In genomic region chr3:71547254-71548198, GRCh38 we compare ENCODE assay signal across 13 cellular contexts. TPM values are rescaled to one million over a fixed set of nuclear protein-coding genes. Genes with fewer than 3 reads are reported as not detected.
DNase-seq lines count a peak whose midpoint lies in the region; ATAC-seq and TF ChIP-seq lines count a peak whose summit lies in the region.
"Had no signal": no experiment of that assay in that cellular context is flagged by ENCODE, and none has a peak within 500 bp of the region (broad histone marks: within the 10 kb centered on the region; RNA-seq: fewer than 3 reads in every experiment).

No MANE protein-coding gene starts in this region.

- H3K4me1 ChIP-seq in gastroesophageal sphincter: peaks cover 7 to 67% (median 10%) of the 10 kb centered on the region in 3 donors

- peak; percentile 93 for DNase-seq in GF-D8 (lab: John Stamatoyannopoulos, UW)
- peak; percentile 98 for DNase-seq in SIG-M5 treated with dmso at 0.1 percent for 504 hours (lab: John Stamatoyannopoulos, UW; ENCODE audit: unreplicated experiment)
- DNase-seq in renal cortical epithelial cell (ENCODE audit: low read depth): peak; percentile 71
- DNase-seq in cerebellar cortex (ENCODE audit: low spot score): no peak
- no peak for DNase-seq in stimulated activated CD4-positive, alpha-beta T cell treated with anti-CD3 and anti-CD28 coated beads, Interleukin-2, amount 100 ng/mL, for 24 hours
- no peak for DNase-seq in brain microvascular endothelial cell
- DNase-seq: activated CD4-positive, alpha-beta T cell treated with anti-CD3 and anti-CD28 coated beads, Interleukin-2, amount 10 ng/mL, durations not matched to agents 7 days and 5 days; esophagus squamous epithelium; NCI-H187 treated with DMSO at 0.1 percent for 48 hours; NK-92 treated with Interleukin-12 subunit alpha and Interleukin-12 subunit beta, amount 100 ng/mL, for 24 hours had no signal

- in situ Hi-C loops in brain microvascular endothelial cell (cut with HindIII; ENCODE audit: low pct_ligation_motif_present, low sequenced_read_pairs): no loop called here

- ATAC-seq in gastroesophageal sphincter (peak; percentile 62), GM21515 (IDR thresholded peaks at IDR 0.05; ENCODE audit: unreplicated experiment) (no peak)

- H3K4me3 ChIP-seq in gastroesophageal sphincter (no peak overlapping the region), brain microvascular endothelial cell (ENCODE audit: low read depth, low read length) (no peak overlapping the region)
- H3K4me3 ChIP-seq: cardiac muscle cell, esophagus squamous epithelium had no signal

- no peaks in the 10 kb centered on the region for H3K9me3 ChIP-seq in gastroesophageal sphincter
- H3K9me3 ChIP-seq: esophagus squamous epithelium had no signal

- TF ChIP-seq EP300 in gastroesophageal sphincter (IDR thresholded peaks at IDR 0.05): no peak

- H3K27me3 ChIP-seq in gastroesophageal sphincter (no peaks in the 10 kb centered on the region), brain microvascular endothelial cell (replicated peaks) (no peaks in the 10 kb centered on the region)
- H3K27me3 ChIP-seq: cardiac muscle cell, esophagus squamous epithelium had no signal

- WGBS in gastroesophageal sphincter (ENCODE audit: low coverage in 1 of 2), 2 donors: 83% methylated on average over 4 of the region's 4 CpGs; no CpG with 5 or more reads in 1 of the 2 donors

- no peak for TF ChIP-seq POLR2A in gastroesophageal sphincter (IDR thresholded peaks at IDR 0.05)

- H3K27ac ChIP-seq in gastroesophageal sphincter: peak overlapping the region in 3 of 4 donors; percentile 4 to 57 (median 30)
- no peak overlapping the region for H3K27ac ChIP-seq in brain microvascular endothelial cell
- H3K27ac ChIP-seq: cardiac muscle cell had no signal

- TF ChIP-seq CTCF in gastroesophageal sphincter (IDR thresholded peaks at IDR 0.05) (no peak), brain microvascular endothelial cell (IDR thresholded peaks at IDR 0.05; ENCODE audit: low read depth, low read length, missing control alignments) (no peak)

- no peaks in the 10 kb centered on the region for H3K36me3 ChIP-seq in gastroesophageal sphincter
- H3K36me3 ChIP-seq in brain microvascular endothelial cell (replicated peaks): no peaks in the 10 kb centered on the region
- H3K36me3 ChIP-seq: cardiac muscle cell had no signal

RNA-seq across cellular contexts. Expression of gene FOXP1, which starts 36.0 kb away (rescaled TPM):
- total RNA-seq in gastroesophageal sphincter: 100 to 1,000 TPM; 169 to 300 (median 202) TPM
- 27.3 and 56.5 TPM in 2 replicates for total RNA-seq in renal cortical epithelial cell

Comparison
In these comparisons a context has a peak if more than half of its experiments do, and no peak if none do; other contexts are left out.
1. DNase-seq: peak in GF-D8 (single experiment), SIG-M5 treated with dmso at 0.1 percent for 504 hours (single experiment) and renal cortical epithelial cell (single experiment); none in cerebellar cortex (single experiment), stimulated activated CD4-positive, alpha-beta T cell treated with anti-CD3 and anti-CD28 coated beads, Interleukin-2, amount 100 ng/mL, for 24 hours (0 of 2) and brain microvascular endothelial cell (single experiment).